22 cellular contexts compared by ENCODE assay signal in genomic region chr2:66034467-66034866, GRCh38.
A peak's percentile ranks its signal among the peaks of the same experiment; 100 is the strongest.
DNase-seq lines count a peak whose midpoint lies in the region; ATAC-seq and TF ChIP-seq lines count a peak whose summit lies in the region.
"Had no signal": no experiment of that assay in that cellular context is flagged by ENCODE, and none has a peak within 500 bp of the region (broad histone marks: within the 10 kb centered on the region; RNA-seq: fewer than 3 reads in every experiment).

No MANE protein-coding gene starts in this region.

- no peaks in the 10 kb centered on the region for H3K4me1 ChIP-seq in ascending aorta
- H3K4me1 ChIP-seq: BE2C, BLaER1 had no signal

- no peaks in the 10 kb centered on the region for H3K9me3 ChIP-seq in ascending aorta
- H3K9me3 ChIP-seq: BE2C, BLaER1 had no signal

- TF ChIP-seq CTCF in ascending aorta (IDR thresholded peaks at IDR 0.05) = no peak

- no peak overlapping the region for H3K27ac ChIP-seq in ascending aorta
- H3K27ac ChIP-seq: BLaER1 had no signal

- intact Hi-C loops in sciatic nerve (cut with DNase I) (no loop called here), ascending aorta (cut with DNase I) (no loop called here)

- no peaks in the 10 kb centered on the region for H3K36me3 ChIP-seq in ascending aorta
- H3K36me3 ChIP-seq: BE2C, BLaER1 had no signal

- H3K27me3 ChIP-seq in ascending aorta = no peaks in the 10 kb centered on the region
- H3K27me3 ChIP-seq: BE2C, BLaER1 had no signal

- H3K4me3 ChIP-seq in ascending aorta = no peak overlapping the region
- H3K4me3 ChIP-seq: BLaER1, GM12878 had no signal

- peak; percentile 9 for DNase-seq in fibroblast of gingiva (ENCODE audit: low read depth)
- no peak for DNase-seq in sciatic nerve (ENCODE audit: low spot score)
- no peak for DNase-seq in ascending aorta (ENCODE audit: low spot score in 2 of 2)
- DNase-seq in HCEC 1CT = no peak
- DNase-seq: 8988T; ACHN; BE2C; C1 segment of cervical spinal cord; CD4-positive, alpha-beta memory T cell; CD4-positive, CD25-positive, alpha-beta regulatory T cell; CD8-positive, alpha-beta memory T cell; COR-L47; DMS 273 treated with DMSO at 0.1 percent for 48 hours; DMS153; DMS53; DMS79; DND-41; EL; GDM1 had no signal

- peak; percentile 15 for ATAC-seq in sciatic nerve
- ATAC-seq in GM18502 (IDR thresholded peaks at IDR 0.05; ENCODE audit: poor library complexity, unreplicated experiment) = no peak
- ATAC-seq: GM12878 had no signal
